Comparison of ENCODE assay signal across 17 cellular contexts in the genomic region with DNA sequence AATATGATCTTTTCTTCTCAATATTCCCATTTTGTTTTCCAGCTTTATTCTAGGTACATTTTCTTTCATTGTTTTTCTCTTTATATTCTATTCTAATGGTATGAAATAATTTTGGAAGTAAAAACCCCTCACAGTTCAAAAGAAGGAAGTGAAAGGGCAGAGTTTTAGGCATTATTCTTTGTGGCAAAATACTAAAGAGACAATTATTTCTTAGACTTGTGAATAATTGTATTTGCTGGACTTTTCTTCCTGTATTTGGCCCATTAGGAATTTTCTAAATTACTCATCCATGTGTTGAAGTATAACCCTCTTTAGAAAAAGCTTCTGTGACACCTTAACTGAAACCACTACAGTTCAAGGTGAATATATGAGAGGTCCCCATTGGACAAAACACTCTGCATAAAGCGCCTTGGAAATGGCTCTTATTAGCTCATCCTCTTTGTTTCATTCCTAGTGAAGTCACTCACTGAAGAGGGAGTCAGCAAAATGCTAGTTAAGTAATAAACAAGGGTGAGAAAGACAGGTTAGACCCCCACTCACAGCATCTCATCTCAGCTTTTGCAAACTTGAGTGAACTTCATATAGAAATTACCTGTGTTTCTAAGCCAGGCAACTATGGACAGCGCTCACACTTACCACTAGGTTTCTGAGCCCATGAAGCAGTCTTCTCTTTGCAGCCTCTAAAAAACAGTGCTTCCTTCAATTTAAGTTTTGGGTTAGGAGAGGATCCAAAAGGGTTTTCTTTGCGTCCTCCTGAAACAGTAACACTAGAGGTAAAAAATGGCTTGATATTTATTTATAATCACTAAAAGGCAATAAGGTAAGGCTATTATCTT.
"Had no signal": no experiment of that assay in that cellular context is flagged by ENCODE, and none has a peak within 500 bp of the region (broad histone marks: within the 10 kb centered on the region; RNA-seq: fewer than 3 reads in every experiment).

No MANE protein-coding gene starts in this region.

- H3K4me1 ChIP-seq: right atrium auricular region, uterus had no signal

- H3K4me3 Mint-ChIP-seq: activated CD4-positive, alpha-beta memory T cell treated with anti-CD3 and anti-CD28 coated beads for 36 hours; activated CD4-positive, alpha-beta T cell treated with anti-CD3 and anti-CD28 coated beads for 36 hours; activated CD8-positive, alpha-beta memory T cell treated with anti-CD3 and anti-CD28 coated beads, Interleukin-2, amount 10 ng/mL, durations not matched to agents 7 days and 5 days; activated naive CD4-positive, alpha-beta T cell treated with anti-CD3 and anti-CD28 coated beads, Interleukin-2, amount 10 ng/mL, durations not matched to agents 7 days and 5 days; immature natural killer cell; natural killer cell had no signal

- H3K27ac Mint-ChIP-seq: activated CD4-positive, alpha-beta memory T cell treated with anti-CD3 and anti-CD28 coated beads for 36 hours; activated CD4-positive, alpha-beta T cell treated with anti-CD3 and anti-CD28 coated beads for 36 hours; activated CD8-positive, alpha-beta memory T cell treated with anti-CD3 and anti-CD28 coated beads, Interleukin-2, amount 10 ng/mL, durations not matched to agents 7 days and 5 days; activated naive CD4-positive, alpha-beta T cell treated with anti-CD3 and anti-CD28 coated beads, Interleukin-2, amount 10 ng/mL, durations not matched to agents 7 days and 5 days; activated T-helper 2 cell treated with anti-CD3 and anti-CD28 coated beads, Interferon-gamma antibody, Interleukin-2, Interleukin-4, amounts not matched to agents 10 μg/mL and 5 μg/mL and 100 μg/mL, durations not matched to agents 14 hours and 24 hours and 36 hours; natural killer cell had no signal

- H3K27me3 ChIP-seq: right atrium auricular region, tibial artery, uterus had no signal

- H3K36me3 ChIP-seq: right atrium auricular region, tibial artery, uterus had no signal

- H3K27me3 Mint-ChIP-seq: activated CD4-positive, alpha-beta memory T cell treated with anti-CD3 and anti-CD28 coated beads for 36 hours; activated CD8-positive, alpha-beta memory T cell treated with anti-CD3 and anti-CD28 coated beads, Interleukin-2, amount 10 ng/mL, durations not matched to agents 7 days and 5 days; activated naive CD4-positive, alpha-beta T cell treated with anti-CD3 and anti-CD28 coated beads, Interleukin-2, amount 10 ng/mL, durations not matched to agents 7 days and 5 days had no signal

- ATAC-seq: activated CD4-positive, alpha-beta T cell treated with anti-CD3 and anti-CD28 coated beads for 36 hours; activated CD8-positive, alpha-beta memory T cell treated with anti-CD3 and anti-CD28 coated beads, Interleukin-2, amount 10 ng/mL, durations not matched to agents 7 days and 5 days; natural killer cell had no signal

- H3K4me3 ChIP-seq: right atrium auricular region, tibial artery, uterus had no signal

- H3K9me3 Mint-ChIP-seq: activated CD4-positive, alpha-beta memory T cell treated with anti-CD3 and anti-CD28 coated beads for 36 hours; activated naive CD4-positive, alpha-beta T cell treated with anti-CD3 and anti-CD28 coated beads, Interleukin-2, amount 10 ng/mL, durations not matched to agents 7 days and 5 days; activated T-helper 2 cell treated with anti-CD3 and anti-CD28 coated beads, Interferon-gamma antibody, Interleukin-2, Interleukin-4, amounts not matched to agents 10 μg/mL and 5 μg/mL and 100 μg/mL, durations not matched to agents 14 hours and 24 hours and 36 hours; natural killer cell had no signal

- H3K4me1 Mint-ChIP-seq: activated CD8-positive, alpha-beta memory T cell treated with anti-CD3 and anti-CD28 coated beads, Interleukin-2, amount 10 ng/mL, durations not matched to agents 7 days and 5 days; activated naive CD4-positive, alpha-beta T cell treated with anti-CD3 and anti-CD28 coated beads, Interleukin-2, amount 10 ng/mL, durations not matched to agents 7 days and 5 days had no signal

- DNase-seq: activated CD4-positive, alpha-beta memory T cell treated with anti-CD3 and anti-CD28 coated beads for 36 hours; activated CD4-positive, alpha-beta T cell treated with anti-CD3 and anti-CD28 coated beads for 36 hours; activated CD8-positive, alpha-beta memory T cell treated with anti-CD3 and anti-CD28 coated beads, Interleukin-2, amount 10 ng/mL, durations not matched to agents 7 days and 5 days; activated naive CD4-positive, alpha-beta T cell treated with anti-CD3 and anti-CD28 coated beads, Interleukin-2, amount 10 ng/mL, durations not matched to agents 7 days and 5 days; activated T-cell treated with anti-CD3 and anti-CD28 coated beads, Interleukin-2, amount 50 U/mL, for 1 hour; cortex of kidney; effector CD4-positive, alpha-beta T cell; immature natural killer cell; natural killer cell; stimulated activated CD4-positive, alpha-beta T cell treated with anti-CD3 and anti-CD28 coated beads, Interleukin-4, amount 100 ng/mL, for 1 hour; stimulated activated naive CD4-positive, alpha-beta T cell; T-helper 9 cell; tibial artery; uterus had no signal

- H3K27ac ChIP-seq: right atrium auricular region, tibial artery, uterus, VCaP had no signal

- H3K9me3 ChIP-seq: right atrium auricular region, tibial artery, uterus had no signal

- H3K36me3 Mint-ChIP-seq: activated CD4-positive, alpha-beta memory T cell treated with anti-CD3 and anti-CD28 coated beads for 36 hours; activated CD8-positive, alpha-beta memory T cell treated with anti-CD3 and anti-CD28 coated beads, Interleukin-2, amount 10 ng/mL, durations not matched to agents 7 days and 5 days; activated naive CD4-positive, alpha-beta T cell treated with anti-CD3 and anti-CD28 coated beads, Interleukin-2, amount 10 ng/mL, durations not matched to agents 7 days and 5 days; immature natural killer cell; natural killer cell had no signal
